In the genomic region with DNA sequence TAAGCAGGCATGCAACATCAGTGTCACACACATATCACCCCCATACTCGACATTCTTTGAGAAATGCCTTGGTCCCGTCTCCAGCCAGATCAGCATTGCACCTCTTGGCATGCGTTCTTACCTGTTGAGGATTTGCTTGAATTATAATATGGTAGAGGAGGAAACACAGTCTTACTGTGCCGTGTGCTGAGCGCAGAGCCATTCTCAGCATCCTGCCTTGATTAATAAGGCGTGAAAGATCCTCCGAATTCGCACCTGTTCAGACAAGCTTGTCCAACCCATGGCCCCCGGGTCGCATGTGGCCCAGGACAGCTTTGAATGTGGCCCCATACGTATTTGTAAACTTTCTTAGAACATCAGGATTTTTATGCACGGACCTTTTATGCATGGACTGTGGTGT, we compare ENCODE assay signal across 30 cellular contexts.
"Had no signal": no experiment of that assay in that cellular context is flagged by ENCODE, and none has a peak within 500 bp of the region (broad histone marks: within the 10 kb centered on the region; RNA-seq: fewer than 3 reads in every experiment).

No MANE protein-coding gene starts in this region.

- H3K27ac ChIP-seq: KMS-11, PC-9, RWPE1, SJSA1 had no signal

- H3K4me3 ChIP-seq: PC-9, SJSA1 had no signal

- H3K27me3 ChIP-seq: SJSA1 had no signal

- H3K4me1 ChIP-seq: SJSA1 had no signal

- ATAC-seq: Panc1, Right ventricle myocardium inferior had no signal

- DNase-seq: Karpas-422, MM.1S, MV-4-11, NCI-H1092, NCI-H1105, NCI-H1417 treated with DMSO at 0.1 percent for 48 hours, NCI-H1436 treated with DMSO at 0.1 percent for 48 hours, NCI-H1694 treated with DMSO at 0.1 percent for 48 hours, NCI-H187 treated with DMSO at 0.1 percent for 48 hours, NCI-H2029, NCI-H2081, NCI-H2171 treated with DMSO at 0.1 percent for 48 hours, NCI-H226, NCI-H446 treated with DMSO at 0.1 percent for 48 hours, NCI-H510A, NCI-H524, NCI-H526, NCI-H69, NCI-H748 treated with DMSO at 0.1 percent for 48 hours, NCI-H82, PC-9, SHP77, SIG-M5, SK-N-SH, SW 1271 had no signal

- H3K9me3 ChIP-seq: SJSA1, SK-N-SH had no signal

- H3K36me3 ChIP-seq: SJSA1 had no signal
